ENCODE assay signal across 8 cellular contexts in the genomic region with DNA sequence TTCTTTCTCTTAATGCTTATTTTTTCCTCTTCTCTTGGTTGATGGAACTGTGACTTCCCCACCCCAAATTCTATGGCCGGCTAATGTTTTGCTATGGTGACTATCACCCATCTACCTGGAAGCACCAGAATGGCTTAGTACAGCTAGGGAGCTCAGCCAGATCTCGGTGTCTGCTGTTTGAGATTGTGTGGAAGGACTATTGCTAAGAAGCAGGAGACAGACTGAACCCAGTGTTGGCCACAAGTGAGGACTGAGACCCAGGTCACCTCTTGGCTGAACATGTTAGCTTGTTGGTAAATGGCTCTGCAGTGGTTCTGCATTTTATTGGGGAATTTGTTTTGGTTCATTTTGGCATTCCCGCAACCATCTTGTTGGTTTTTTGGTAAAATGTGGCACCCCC. TPM values are rescaled to one million over a fixed set of nuclear protein-coding genes. Genes with fewer than 3 reads are reported as not detected.
DNase-seq lines count a peak whose midpoint lies in the region; ATAC-seq and TF ChIP-seq lines count a peak whose summit lies in the region.

No MANE protein-coding gene starts in this region.

- H3K9me3 ChIP-seq in neuron (ENCODE audit: low read length), result no peaks in the 10 kb centered on the region

- peaks cover 45% of the 10 kb centered on the region for H3K4me1 ChIP-seq in neuron (ENCODE audit: insufficient read depth, low read length)

- peaks cover 0 to 6% of the 10 kb centered on the region in 2 donors for H3K36me3 Mint-ChIP-seq in CD14-positive monocyte
- peaks cover 49% of the 10 kb centered on the region for H3K36me3 Mint-ChIP-seq in effector memory CD8-positive, alpha-beta T cell (ENCODE audit: insufficient read depth)

- H3K4me3 ChIP-seq in NB4 (ENCODE audit: low read depth, low read length) (peak overlapping the region; percentile 43), neuron (ENCODE audit: low read length) (peak overlapping the region; percentile 23)

- H3K36me3 ChIP-seq in neuron (ENCODE audit: insufficient read depth, low read length), result peaks cover 13% of the 10 kb centered on the region

- no peak for TF ChIP-seq POLR2A in NB4 (IDR thresholded peaks at IDR 0.05; ENCODE audit: extremely low read depth, insufficient read length)

- DNase-seq in CD14-positive monocyte (ENCODE audit: low spot score), result no peak
- DNase-seq in NB4 (ENCODE audit: low read depth), result no peak
- DNase-seq in effector memory CD8-positive, alpha-beta T cell, result no peak
- DNase-seq in retina, result no peak
- no peak for DNase-seq in GM19238 (ENCODE audit: insufficient read length, low spot score)
- DNase-seq in RPMI8226, result no peak

- no peak overlapping the region for H2AFZ ChIP-seq in neuron (ENCODE audit: low read depth, low read length)

- peak overlapping the region in 1 of 2 donors; percentile 3 for H3K4me3 Mint-ChIP-seq in CD14-positive monocyte
- H3K4me3 Mint-ChIP-seq in effector memory CD8-positive, alpha-beta T cell, result peak overlapping the region; percentile 85 to 91

- TF ChIP-seq CTCF in CD14-positive monocyte (IDR thresholded peaks at IDR 0.05) (no peak), NB4 (IDR thresholded peaks at IDR 0.05; ENCODE audit: low read depth, low read length) (no peak)

- H3K9me3 Mint-ChIP-seq in CD14-positive monocyte, result no peaks in the 10 kb centered on the region
- no peaks in the 10 kb centered on the region for H3K9me3 Mint-ChIP-seq in effector memory CD8-positive, alpha-beta T cell

- no peak for ATAC-seq in effector memory CD8-positive, alpha-beta T cell (replicated peaks)
- ATAC-seq in GM21737 (IDR thresholded peaks at IDR 0.05; ENCODE audit: unreplicated experiment), result no peak

- H3K4me1 Mint-ChIP-seq in CD14-positive monocyte, result peaks cover 62% of the 10 kb centered on the region
- peaks cover 58 to 65% of the 10 kb centered on the region in 2 donors for H3K4me1 Mint-ChIP-seq in effector memory CD8-positive, alpha-beta T cell (ENCODE audit: low read depth in 2 of 2)

- H3K27me3 Mint-ChIP-seq in CD14-positive monocyte (ENCODE audit: low read depth in 3 of 3), result no peaks in the 10 kb centered on the region
- no peaks in the 10 kb centered on the region for H3K27me3 Mint-ChIP-seq in effector memory CD8-positive, alpha-beta T cell

- H3K27ac Mint-ChIP-seq in CD14-positive monocyte, result peak overlapping the region in 4 of 7 donors; percentile 64 to 84 (median 68)
- H3K27ac Mint-ChIP-seq in effector memory CD8-positive, alpha-beta T cell, result peak overlapping the region; percentile 95 to 96

- intact Hi-C loops in CD14-positive monocyte (cut with micrococcal nuclease), result no loop called here

- H3K27me3 ChIP-seq in neuron (ENCODE audit: insufficient read depth, low read length), result no peaks in the 10 kb centered on the region

RNA-seq across cellular contexts. Expression of gene PRRC2B, which starts 2.7 kb away (rescaled TPM):
- polyA plus RNA-seq in CD14-positive monocyte, result 1 to 10 TPM; 2.8 to 8.6 TPM
